Comparison of ENCODE assay signal across 22 cellular contexts in the genomic region with DNA sequence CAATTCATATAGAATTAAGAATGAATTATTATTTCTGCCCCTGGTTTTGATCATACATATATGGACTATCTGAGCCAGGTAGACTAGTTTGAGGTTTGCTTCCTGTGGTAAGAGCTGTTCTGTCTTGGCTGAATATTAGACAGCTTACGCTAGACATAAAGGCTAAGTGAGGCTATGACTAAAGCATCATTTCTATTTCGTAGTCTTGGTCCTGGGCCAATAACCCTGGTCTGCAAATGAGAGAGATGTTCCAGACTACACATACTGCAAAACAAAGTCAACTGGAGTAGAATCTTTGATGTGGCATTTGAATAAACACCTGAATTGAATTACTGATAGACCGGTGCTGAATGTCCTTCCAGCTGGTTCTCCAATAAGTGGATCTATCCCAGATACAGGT. TPM values are rescaled to one million over a fixed set of nuclear protein-coding genes. Genes with fewer than 3 reads are reported as not detected.
"Had no signal": no experiment of that assay in that cellular context is flagged by ENCODE, and none has a peak within 500 bp of the region (broad histone marks: within the 10 kb centered on the region; RNA-seq: fewer than 3 reads in every experiment).

No MANE protein-coding gene starts in this region.

- H3K79me2 ChIP-seq: hepatocyte had no signal

- H3K9me3 ChIP-seq: suprapubic skin, thyroid gland, uterus had no signal

- H3K4me3 Mint-ChIP-seq: naive thymus-derived CD4-positive, alpha-beta T cell; nephron progenitor cell; stimulated activated effector memory CD8-positive, alpha-beta T cell treated with anti-CD3 and anti-CD28 coated beads, Interleukin-12 subunit alpha, Interleukin-12 subunit beta, amount 100 ng/mL, for 72 hours; type B pancreatic cell had no signal

- H3K4me1 ChIP-seq: foreskin keratinocyte, suprapubic skin, thyroid gland, uterus had no signal

- H3K4me1 Mint-ChIP-seq: naive thymus-derived CD4-positive, alpha-beta T cell; stimulated activated effector memory CD8-positive, alpha-beta T cell treated with anti-CD3 and anti-CD28 coated beads, Interleukin-12 subunit alpha, Interleukin-12 subunit beta, amount 100 ng/mL, for 72 hours had no signal

- H3K27ac ChIP-seq: coronary artery, dorsolateral prefrontal cortex, foreskin keratinocyte, hepatocyte, suprapubic skin, thyroid gland, uterus had no signal

- H3K27ac Mint-ChIP-seq: naive thymus-derived CD4-positive, alpha-beta T cell; nephron progenitor cell; stimulated activated effector memory CD8-positive, alpha-beta T cell treated with anti-CD3 and anti-CD28 coated beads, Interleukin-12 subunit alpha, Interleukin-12 subunit beta, amount 100 ng/mL, for 72 hours; type B pancreatic cell had no signal

- H3K4me3 ChIP-seq: coronary artery, dorsolateral prefrontal cortex, hepatocyte, lung, smooth muscle cell, suprapubic skin, thyroid gland, uterus had no signal

- H3K27me3 ChIP-seq: hepatocyte, suprapubic skin, thyroid gland, uterus had no signal

- H3K36me3 ChIP-seq: suprapubic skin, thyroid gland, uterus had no signal

- H2AFZ ChIP-seq: hepatocyte had no signal

- H3K36me3 Mint-ChIP-seq: naive thymus-derived CD4-positive, alpha-beta T cell; stimulated activated effector memory CD8-positive, alpha-beta T cell treated with anti-CD3 and anti-CD28 coated beads, Interleukin-12 subunit alpha, Interleukin-12 subunit beta, amount 100 ng/mL, for 72 hours; type B pancreatic cell had no signal

- H3K4me2 ChIP-seq: hepatocyte, smooth muscle cell had no signal

- H3K9me3 Mint-ChIP-seq: naive thymus-derived CD4-positive, alpha-beta T cell; stimulated activated effector memory CD8-positive, alpha-beta T cell treated with anti-CD3 and anti-CD28 coated beads, Interleukin-12 subunit alpha, Interleukin-12 subunit beta, amount 100 ng/mL, for 72 hours had no signal

- DNase-seq: dorsolateral prefrontal cortex; effector CD8-positive, alpha-beta T cell; foreskin keratinocyte; head of caudate nucleus; left colon; left ventricle myocardium superior; naive thymus-derived CD4-positive, alpha-beta T cell; nephron progenitor cell; stimulated activated CD4-positive, alpha-beta T cell treated with anti-CD3 and anti-CD28 coated beads, Interleukin-2, amount 100 ng/mL, for 48 hours; stimulated activated CD8-positive, alpha-beta memory T cell treated with anti-CD3 and anti-CD28 coated beads, Interleukin-4, amount 100 ng/mL, for 48 hours; stimulated activated naive CD8-positive, alpha-beta T cell treated with anti-CD3 and anti-CD28 coated beads, Interleukin-15, Interleukin-2, amounts not matched to agents 100 U/mL and 50 U/mL, for 24 hours; thyroid gland; uterus had no signal

RNA-seq across cellular contexts. Expression of a gene that starts 40.8 kb away (rescaled TPM):
- total RNA-seq: foreskin keratinocyte, mononuclear cell, pulmonary artery endothelial cell had no signal
- polyA plus RNA-seq: foreskin keratinocyte had no signal
